Comparison of ENCODE assay signal across 1 cellular context in genomic region chr7:32905175-32905662, GRCh38.
TF ChIP-seq lines count a peak whose summit lies in the region.

No MANE protein-coding gene starts in this region.

TF ChIP-seq in K562, 482 proteins besides CTCF, POLR2A, EP300 and RAD21 (continued from another document):
- TF ChIP-seq TSHZ1 (CRISPR knock-in tag; IDR thresholded peaks at IDR 0.05), result no peak
- TF ChIP-seq ZBTB33 (CRISPR knock-in tag; IDR thresholded peaks at IDR 0.05), result peak; percentile 39; the same call in 1 of the 2 replicates
- no peak for TF ChIP-seq ZNF280A (IDR thresholded peaks at IDR 0.05; ENCODE audit: low read depth, partially characterized antibody)
- peak; percentile 24; the same call in 1 of the 2 replicates for TF ChIP-seq TEAD4 (IDR thresholded peaks at IDR 0.05; ENCODE audit: low read length)
- no peak for TF ChIP-seq TEAD4 (CRISPR knock-in tag; IDR thresholded peaks at IDR 0.05; ENCODE audit: borderline replicate concordance)
- peak; percentile 72 for TF ChIP-seq SOX6 (IDR thresholded peaks at IDR 0.05)
- peak; percentile 28 for TF ChIP-seq HNRNPLL (IDR thresholded peaks at IDR 0.05; ENCODE audit: low read depth, low read length, poor library complexity, severe bottlenecking)
- peak; percentile 18; the same call in 1 of the 2 replicates for TF ChIP-seq L3MBTL2 (IDR thresholded peaks at IDR 0.05)
- TF ChIP-seq NRF1 (conservative IDR thresholded peaks at IDR 0.05 in 1 of 2, IDR thresholded peaks at IDR 0.05 in 1 of 2), result peak; percentile 84 to 86
- peak; percentile 61 for TF ChIP-seq TAF1 (IDR thresholded peaks at IDR 0.05; ENCODE audit: control insufficient read depth, extremely low read depth, insufficient read depth, low read length, severe bottlenecking)
- TF ChIP-seq HMBOX1 (IDR thresholded peaks at IDR 0.05), result 0 out of 2 replicates have a peak, but pooled peaks have one; percentile 15
- TF ChIP-seq TRIM28 (IDR thresholded peaks at IDR 0.05), result no peak
- TF ChIP-seq RBM25 (IDR thresholded peaks at IDR 0.05; ENCODE audit: low read depth, low read length, severe bottlenecking), result no peak
- 0 out of 2 replicates have a peak, but pooled peaks have one; percentile 0 for TF ChIP-seq ETV1 (tag; conservative IDR thresholded peaks at IDR 0.05; ENCODE audit: low read depth)
- TF ChIP-seq ATF7 (IDR thresholded peaks at IDR 0.05), result peak; percentile 92
- TF ChIP-seq SP1 (CRISPR knock-in tag; IDR thresholded peaks at IDR 0.05), result peak; percentile 68
- TF ChIP-seq E2F6 (IDR thresholded peaks at IDR 0.05; ENCODE audit: borderline replicate concordance in 1 of 2, extremely low read depth in 1 of 2, insufficient read depth in 1 of 2, insufficient read length in 1 of 2, low read depth in 1 of 2, low read length in 1 of 2, poor library complexity in 1 of 2, severe bottlenecking in 1 of 2), result peak in 1 of 2 experiments; percentile 20
- peak; percentile 55; the same call in 1 of the 2 replicates for TF ChIP-seq SUPT5H (IDR thresholded peaks at IDR 0.05)
- TF ChIP-seq POLR2B (IDR thresholded peaks at IDR 0.05; ENCODE audit: low read depth, partially characterized antibody), result peak; percentile 67
- TF ChIP-seq ATF3 (IDR thresholded peaks at IDR 0.05), result no peak; the same call in 1 of the 2 replicates
- peak; percentile 60; the same call in 1 of the 2 replicates for TF ChIP-seq ATF3 (CRISPR knock-in tag; conservative IDR thresholded peaks at IDR 0.05)
- TF ChIP-seq SRF (CRISPR knock-in tag; IDR thresholded peaks at IDR 0.05), result peak in 1 of 2 experiments; percentile 40; a peak in 1 of 4 replicates
- peak; percentile 99 for TF ChIP-seq BMI1 (IDR thresholded peaks at IDR 0.05; ENCODE audit: low read length)
